In genomic region chr5:180804129-180804601, GRCh38 we compare ENCODE assay signal across 8 cellular contexts. TPM values are rescaled to one million over a fixed set of nuclear protein-coding genes. Genes with fewer than 3 reads are reported as not detected.
A peak's percentile ranks its signal among the peaks of the same experiment; 100 is the strongest.
DNase-seq lines count a peak whose midpoint lies in the region; ATAC-seq, FAIRE-seq and TF ChIP-seq lines count a peak whose summit lies in the region.

No MANE protein-coding gene starts in this region.

- no peak for FAIRE-seq in keratinocyte (lab: Jason Lieb, UNC)

- peak overlapping the region; percentile 94 for H3K9ac ChIP-seq in keratinocyte (ENCODE audit: control insufficient read depth, extremely low read depth, insufficient read depth, low read length)

- H3K27ac ChIP-seq in keratinocyte (ENCODE audit: control insufficient read depth, insufficient read depth, low read length) = peak overlapping the region; percentile 87
- H3K27ac ChIP-seq in suprapubic skin = peak overlapping the region; percentile 99

- no peak for TF ChIP-seq CTCF in activated CD8-positive, alpha-beta T cell treated with anti-CD3 and anti-CD28 coated beads for 36 hours (IDR thresholded peaks at IDR 0.05)
- TF ChIP-seq CTCF in keratinocyte (optimal IDR thresholded peaks at IDR 0.05 in 1 of 3, IDR thresholded peaks at IDR 0.05 in 1 of 3, conservative IDR thresholded peaks at IDR 0.05 in 1 of 3; ENCODE audit: extremely low read depth in 1 of 3, insufficient read depth in 2 of 3, low read length in 3 of 3) (no peak), suprapubic skin (IDR thresholded peaks at IDR 0.05) (peak in 1 of 2 donors; percentile 1)

- intact Hi-C loops in activated CD8-positive, alpha-beta T cell treated with anti-CD3 and anti-CD28 coated beads for 36 hours (cut with micrococcal nuclease) = loop anchor here (5.0 kb wide), 1 partner anchor 33 kb away; no protein-coding TSS in a partner anchor

- peak; percentile 13 for ATAC-seq in activated CD8-positive, alpha-beta T cell treated with anti-CD3 and anti-CD28 coated beads for 36 hours
- ATAC-seq in SK-N-SH treated with all-trans-retinoic acid at 6 μM for 48 hours (no peak), HG02571 (IDR thresholded peaks at IDR 0.05; ENCODE audit: unreplicated experiment) (no peak)

- peaks cover 44% of the 10 kb centered on the region for H3K79me2 ChIP-seq in keratinocyte (ENCODE audit: control insufficient read depth, insufficient read depth, low read length)

- peaks cover 6 to 13% of the 10 kb centered on the region in 2 experiments for H3K36me3 ChIP-seq in keratinocyte (ENCODE audit: control insufficient read depth in 2 of 2, extremely low read depth in 1 of 2, insufficient read depth in 2 of 2, low read length in 2 of 2)
- peaks cover 3% of the 10 kb centered on the region for H3K36me3 ChIP-seq in suprapubic skin

- peaks cover 4% of the 10 kb centered on the region for H3K9me1 ChIP-seq in keratinocyte (ENCODE audit: control insufficient read depth, extremely low read depth, insufficient read depth, low read length)

- peak; percentile 41 for DNase-seq in NK-92 treated with Interleukin-12 subunit alpha and Interleukin-12 subunit beta, amount 100 ng/mL, for 24 hours (lab: John Stamatoyannopoulos, UW)
- DNase-seq in NK-92 (lab: John Stamatoyannopoulos, UW; ENCODE audit: unreplicated experiment) (no peak), keratinocyte (ENCODE audit: low read depth, low spot score) (no peak), suprapubic skin (ENCODE audit: low spot score in 2 of 2) (peak in 1 of 2 donors; percentile 78), NCI-H146 treated with DMSO at 0.1 percent for 48 hours (lab: John Stamatoyannopoulos, UW; ENCODE audit: unreplicated experiment) (no peak)
- peak; percentile 55 for DNase-seq in activated CD8-positive, alpha-beta T cell treated with anti-CD3 and anti-CD28 coated beads for 36 hours

- H3K9me3 ChIP-seq in keratinocyte (ENCODE audit: control insufficient read depth, low read depth, low read length) (no peaks in the 10 kb centered on the region), suprapubic skin (no peaks in the 10 kb centered on the region)

- H3K27me3 Mint-ChIP-seq in activated CD8-positive, alpha-beta T cell treated with anti-CD3 and anti-CD28 coated beads for 36 hours = no peaks in the 10 kb centered on the region

- H2AFZ ChIP-seq in keratinocyte (ENCODE audit: control insufficient read depth, low read length) = no peak overlapping the region

- H3K36me3 Mint-ChIP-seq in activated CD8-positive, alpha-beta T cell treated with anti-CD3 and anti-CD28 coated beads for 36 hours (ENCODE audit: low read depth) = peaks cover 82% of the 10 kb centered on the region

- H3K4me3 Mint-ChIP-seq in activated CD8-positive, alpha-beta T cell treated with anti-CD3 and anti-CD28 coated beads for 36 hours = peak overlapping the region; percentile 88

- H3K27me3 ChIP-seq in keratinocyte (ENCODE audit: control insufficient read depth, extremely low read depth, insufficient read depth, low read length) (no peaks in the 10 kb centered on the region), suprapubic skin (no peaks in the 10 kb centered on the region)

- POLR2A ChIA-PET in activated CD8-positive, alpha-beta T cell treated with anti-CD3 and anti-CD28 coated beads for 36 hours (lab: Charles Lee) = interaction anchor here (0.6 to 2.4 kb wide), 3 partner anchors 9 to 26 kb away, joined by 3 to 24 read pairs (median 5); no protein-coding TSS in a partner anchor

- H3K27ac Mint-ChIP-seq in activated CD8-positive, alpha-beta T cell treated with anti-CD3 and anti-CD28 coated beads for 36 hours = peak overlapping the region; percentile 99

- no peak for TF ChIP-seq EP300 in suprapubic skin (IDR thresholded peaks at IDR 0.05)

- H3K4me1 ChIP-seq in keratinocyte (ENCODE audit: control insufficient read depth, extremely low read depth, insufficient read depth, low read length) (peaks cover 70% of the 10 kb centered on the region), suprapubic skin (peaks cover 92% of the 10 kb centered on the region)

- H4K20me1 ChIP-seq in keratinocyte (ENCODE audit: control insufficient read depth, extremely low read depth, insufficient read depth, low read length) = peaks cover 20% of the 10 kb centered on the region

- H3K4me3 ChIP-seq in keratinocyte (ENCODE audit: control insufficient read depth in 2 of 3, extremely low read depth in 1 of 3, insufficient read depth in 2 of 3, low read depth in 1 of 3, low read length in 3 of 3) = peak overlapping the region in 2 of 3 experiments; percentile 72 to 73
- H3K4me3 ChIP-seq in suprapubic skin = peak overlapping the region; percentile 95

- H3K4me1 Mint-ChIP-seq in activated CD8-positive, alpha-beta T cell treated with anti-CD3 and anti-CD28 coated beads for 36 hours (ENCODE audit: low read depth) = peaks cover 60% of the 10 kb centered on the region

- no peak for TF ChIP-seq POLR2A in suprapubic skin (IDR thresholded peaks at IDR 0.05)

- dilution Hi-C loops in keratinocyte (cut with MboI; ENCODE audit: extremely low pct_ligation_motif_present, low sequenced_read_pairs) = no loop called here

- CTCF ChIA-PET in activated CD8-positive, alpha-beta T cell treated with anti-CD3 and anti-CD28 coated beads for 36 hours (lab: Charles Lee) = interaction anchor here (1.3 kb wide), 1 partner anchor 64 kb away, joined by 3 read pairs; no protein-coding TSS in a partner anchor

- H3K4me2 ChIP-seq in keratinocyte (ENCODE audit: control insufficient read depth, extremely low read depth, insufficient read depth, low read depth, low read length) = peak overlapping the region; percentile 90

- WGBS in suprapubic skin = 77% methylated on average over 21 of the region's 22 CpGs

- H3K9me3 Mint-ChIP-seq in activated CD8-positive, alpha-beta T cell treated with anti-CD3 and anti-CD28 coated beads for 36 hours = no peaks in the 10 kb centered on the region

TF ChIP-seq in SK-N-SH treated with all-trans-retinoic acid at 6 μM for 48 hours, 23 proteins besides CTCF, POLR2A, EP300 and RAD21 (continues in another document):
- TF ChIP-seq GLIS3 (CRISPR knock-in tag; IDR thresholded peaks at IDR 0.05) (no peak), POU6F1 (CRISPR knock-in tag; IDR thresholded peaks at IDR 0.05; ENCODE audit: borderline replicate concordance, low read depth) (no peak), ISL1 (CRISPR knock-in tag; IDR thresholded peaks at IDR 0.05) (no peak), PATZ1 (CRISPR knock-in tag; IDR thresholded peaks at IDR 0.05; ENCODE audit: borderline replicate concordance) (no peak)

RNA-seq across cellular contexts. Expression of gene MGAT1, which starts 1.6 kb away (rescaled TPM):
- 100 to 1,000 TPM; 161 to 171 TPM for total RNA-seq in activated CD8-positive, alpha-beta T cell treated with anti-CD3 and anti-CD28 coated beads for 36 hours
- polyA plus RNA-seq in keratinocyte = 80.3 to 108 TPM (median 98.3 TPM) in 3 replicates
- polyA plus RNA-seq in keratinocyte (2011; ENCODE audit: low read depth) = 26.7 TPM
- polyA plus RNA-seq in keratinocyte (2011; cell fraction: cytosol; rRNA removed) = 61.8 and 99.8 TPM in 2 replicates
- 153 and 202 TPM in 2 replicates for polyA plus RNA-seq in keratinocyte (2011; cell fraction: nucleus; rRNA removed)
- 76.8 and 135 TPM in 2 replicates for polyA plus RNA-seq in keratinocyte (2012; ENCODE audit: low replicate concordance)
- 84.1 to 143 TPM (median 114 TPM) in 3 replicates for polyA minus RNA-seq in keratinocyte
- polyA minus RNA-seq in keratinocyte (2011; cell fraction: cytosol; rRNA and poly(A)+ RNA removed) = 238 TPM
- 208 and 223 TPM in 2 replicates for polyA minus RNA-seq in keratinocyte (2011; cell fraction: nucleus; rRNA and poly(A)+ RNA removed)
- total RNA-seq in suprapubic skin = 100 to 1,000 TPM; 122 to 137 (median 125) TPM

RNA-seq across cellular contexts. Expression of gene ZFP62, which starts 56.9 kb away (rescaled TPM):
- total RNA-seq in activated CD8-positive, alpha-beta T cell treated with anti-CD3 and anti-CD28 coated beads for 36 hours = 10 to 100 TPM; 22.2 to 22.6 TPM
- polyA plus RNA-seq in keratinocyte = 8.4 to 21.5 TPM (median 13.9 TPM) in 3 replicates
- polyA plus RNA-seq in keratinocyte (2011; ENCODE audit: low read depth) = 11.3 TPM
- polyA plus RNA-seq in keratinocyte (2011; cell fraction: cytosol; rRNA removed) = 8.0 and 13.2 TPM in 2 replicates
- polyA plus RNA-seq in keratinocyte (2011; cell fraction: nucleus; rRNA removed) = 30.7 and 42.5 TPM in 2 replicates
- polyA plus RNA-seq in keratinocyte (2012; ENCODE audit: low replicate concordance) = 9.7 and 12.8 TPM in 2 replicates
- polyA minus RNA-seq in keratinocyte = 1.3 to 12.1 TPM (median 6.8 TPM) in 3 replicates
- polyA minus RNA-seq in keratinocyte (2011; cell fraction: cytosol; rRNA and poly(A)+ RNA removed) = 8.2 TPM
- polyA minus RNA-seq in keratinocyte (2011; cell fraction: nucleus; rRNA and poly(A)+ RNA removed) = 9.3 and 18.0 TPM in 2 replicates
- total RNA-seq in suprapubic skin = 10 to 100 TPM; 35.5 to 41.1 (median 39.1) TPM

Comparison
In these comparisons a context has a peak if more than half of its experiments do, and no peak if none do; other contexts are left out.
1. DNase-seq: peak in NK-92 treated with Interleukin-12 subunit alpha and Interleukin-12 subunit beta, amount 100 ng/mL, for 24 hours (single experiment) and activated CD8-positive, alpha-beta T cell treated with anti-CD3 and anti-CD28 coated beads for 36 hours (single experiment); none in NK-92 (single experiment), keratinocyte (single experiment) and NCI-H146 treated with DMSO at 0.1 percent for 48 hours (single experiment).